9 cellular contexts compared by ENCODE assay signal in the genomic region with DNA sequence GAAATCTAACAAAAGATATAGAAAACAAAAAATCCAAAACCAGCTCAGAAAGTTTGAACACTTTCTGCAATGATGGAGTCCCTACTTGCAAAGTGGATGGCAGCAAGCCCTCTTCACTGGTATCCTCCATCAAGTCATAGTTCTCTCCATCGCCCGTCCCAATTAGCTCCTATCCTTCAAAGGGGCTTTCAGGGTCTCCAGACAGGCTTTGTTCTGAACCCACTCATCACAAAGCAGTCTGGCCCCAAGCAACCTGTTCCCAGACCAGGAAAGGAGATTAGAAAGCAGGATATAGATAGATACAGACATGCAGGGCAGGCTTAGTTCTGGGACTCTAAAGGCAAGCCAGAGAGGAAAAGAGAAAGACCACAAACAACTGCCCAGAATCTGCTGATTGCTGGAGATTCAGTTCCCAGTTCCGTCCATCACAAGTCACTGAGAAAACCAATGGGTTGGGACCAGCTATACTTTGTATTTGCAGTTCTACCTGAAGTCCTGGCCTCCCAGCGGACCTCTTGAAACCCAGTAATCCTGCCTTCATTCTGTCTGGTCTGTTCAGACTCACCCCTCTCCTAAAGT. TPM values are rescaled to one million over a fixed set of nuclear protein-coding genes. Genes with fewer than 3 reads are reported as not detected.
A peak's percentile ranks its signal among the peaks of the same experiment; 100 is the strongest.
DNase-seq lines count a peak whose midpoint lies in the region; ATAC-seq and TF ChIP-seq lines count a peak whose summit lies in the region.
"Had no signal": no experiment of that assay in that cellular context is flagged by ENCODE, and none has a peak within 500 bp of the region (broad histone marks: within the 10 kb centered on the region; RNA-seq: fewer than 3 reads in every experiment).

No MANE protein-coding gene starts in this region.

- H3K27me3 Mint-ChIP-seq in CD4-positive, alpha-beta T cell = no peaks in the 10 kb centered on the region
- H3K27me3 Mint-ChIP-seq in dendritic cell treated with granulocyte-macrophage colony-stimulating factor and Interleukin-4, amounts not matched to agents 40 ng/mL and 50 ng/mL, for 4 days = no peaks in the 10 kb centered on the region

- no peaks in the 10 kb centered on the region for H3K9me3 Mint-ChIP-seq in CD4-positive, alpha-beta T cell
- no peaks in the 10 kb centered on the region for H3K9me3 Mint-ChIP-seq in dendritic cell treated with granulocyte-macrophage colony-stimulating factor and Interleukin-4, amounts not matched to agents 40 ng/mL and 50 ng/mL, for 4 days

- DNase-seq in CD4-positive, alpha-beta T cell = no peak
- peak; percentile 42 for DNase-seq in OCI-M1 (lab: John Stamatoyannopoulos, UW)
- peak; percentile 52 for DNase-seq in pons (ENCODE audit: low spot score)
- no peak for DNase-seq in NCI-H2171 (lab: John Stamatoyannopoulos, UW)
- no peak for DNase-seq in NCI-H345 treated with DMSO at 0.1 percent for 48 hours (lab: John Stamatoyannopoulos, UW; ENCODE audit: unreplicated experiment)
- DNase-seq in cerebellar cortex (ENCODE audit: low spot score) = no peak
- DNase-seq: stimulated activated CD4-positive, alpha-beta T cell treated with anti-CD3 and anti-CD28 coated beads, Interleukin-4, amount 100 ng/mL, for 24 hours had no signal

- intact Hi-C loops in CD4-positive, alpha-beta T cell (cut with DNase I, micrococcal nuclease) = no loop called here
- intact Hi-C loops in dendritic cell treated with granulocyte-macrophage colony-stimulating factor and Interleukin-4, amounts not matched to agents 40 ng/mL and 50 ng/mL, for 4 days (cut with micrococcal nuclease) = loop anchor here (10.0 kb wide), 1 partner anchor 45 kb away; no protein-coding TSS in a partner anchor

- H3K36me3 Mint-ChIP-seq in CD4-positive, alpha-beta T cell (ENCODE audit: low read depth) = peaks cover 14% of the 10 kb centered on the region
- peaks cover 6% of the 10 kb centered on the region for H3K36me3 Mint-ChIP-seq in dendritic cell treated with granulocyte-macrophage colony-stimulating factor and Interleukin-4, amounts not matched to agents 40 ng/mL and 50 ng/mL, for 4 days (ENCODE audit: low read depth)

- H3K27ac Mint-ChIP-seq in CD4-positive, alpha-beta T cell = peak overlapping the region; percentile 75
- H3K27ac Mint-ChIP-seq in dendritic cell treated with granulocyte-macrophage colony-stimulating factor and Interleukin-4, amounts not matched to agents 40 ng/mL and 50 ng/mL, for 4 days = peak overlapping the region; percentile 50

- POLR2A ChIA-PET in CD4-positive, alpha-beta T cell (lab: Charles Lee) = no interaction called here

- H3K4me3 Mint-ChIP-seq in CD4-positive, alpha-beta T cell = peak overlapping the region; percentile 57
- H3K4me3 Mint-ChIP-seq in dendritic cell treated with granulocyte-macrophage colony-stimulating factor and Interleukin-4, amounts not matched to agents 40 ng/mL and 50 ng/mL, for 4 days = no peak overlapping the region

- CTCF ChIA-PET in CD4-positive, alpha-beta T cell (lab: Charles Lee) = interaction anchor here (0.6 kb wide), 1 partner anchor 296 kb away, joined by 3 read pairs; no protein-coding TSS in a partner anchor

- peaks cover 88% of the 10 kb centered on the region for H3K4me1 Mint-ChIP-seq in CD4-positive, alpha-beta T cell (ENCODE audit: low read depth)
- H3K4me1 Mint-ChIP-seq in dendritic cell treated with granulocyte-macrophage colony-stimulating factor and Interleukin-4, amounts not matched to agents 40 ng/mL and 50 ng/mL, for 4 days (ENCODE audit: low read depth) = peaks cover 81% of the 10 kb centered on the region

- no peak for TF ChIP-seq CTCF in CD4-positive, alpha-beta T cell (IDR thresholded peaks at IDR 0.05)

- no peak overlapping the region for H3K27ac ChIP-seq in CD4-positive, alpha-beta T cell (ENCODE audit: low read depth, low read length)

- H3K27me3 ChIP-seq in CD4-positive, alpha-beta T cell (ENCODE audit: control insufficient read depth, insufficient read depth, low read length) = no peaks in the 10 kb centered on the region

- ATAC-seq in CD4-positive, alpha-beta T cell (ENCODE audit: poor library complexity) = no peak
- ATAC-seq in GM19452 (IDR thresholded peaks at IDR 0.05; ENCODE audit: unreplicated experiment) = no peak

- no peaks in the 10 kb centered on the region for H3K9me3 ChIP-seq in CD4-positive, alpha-beta T cell (ENCODE audit: control insufficient read depth, low read length)

RNA-seq across cellular contexts. Expression of a gene that starts 47.2 kb away (rescaled TPM):
- total RNA-seq in CD4-positive, alpha-beta T cell = not detected

RNA-seq across cellular contexts. Expression of a gene that starts 52.9 kb away (rescaled TPM):
- total RNA-seq in CD4-positive, alpha-beta T cell = 100 to 1,000 TPM; 101 to 102 TPM

Comparison
In these comparisons a context has a peak if more than half of its experiments do, and no peak if none do; other contexts are left out.
1. DNase-seq: peak in OCI-M1 (single experiment) and pons (single experiment); none in CD4-positive, alpha-beta T cell (0 of 10), NCI-H2171 (single experiment), NCI-H345 treated with DMSO at 0.1 percent for 48 hours (single experiment) and cerebellar cortex (single experiment).